In the genomic region with DNA sequence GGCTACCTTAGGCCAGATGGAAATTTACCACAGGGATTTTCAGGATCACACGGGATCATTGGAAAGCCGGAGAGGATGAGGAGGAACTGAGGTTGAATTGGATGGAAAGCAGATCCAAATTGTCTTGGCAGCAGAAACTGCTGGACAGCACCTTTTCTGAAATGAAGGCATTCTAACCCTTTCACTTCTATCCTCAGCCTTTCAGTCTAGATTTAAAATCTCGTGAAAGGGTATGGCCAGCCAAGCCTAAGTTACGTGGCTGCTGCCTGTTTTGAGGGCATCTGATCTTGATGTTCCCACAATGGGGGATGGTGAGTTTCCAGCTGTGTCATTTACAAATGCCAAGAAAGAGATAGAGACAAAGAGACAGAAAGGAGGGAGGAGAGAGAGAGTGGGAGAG, we compare ENCODE assay signal across 1 cellular context.
TF ChIP-seq lines count a peak whose summit lies in the region.

No MANE protein-coding gene starts in this region.

TF ChIP-seq in HepG2, 621 proteins besides CTCF, POLR2A, EP300 and RAD21 (continued from another document):
- TF ChIP-seq, protein P1, sequence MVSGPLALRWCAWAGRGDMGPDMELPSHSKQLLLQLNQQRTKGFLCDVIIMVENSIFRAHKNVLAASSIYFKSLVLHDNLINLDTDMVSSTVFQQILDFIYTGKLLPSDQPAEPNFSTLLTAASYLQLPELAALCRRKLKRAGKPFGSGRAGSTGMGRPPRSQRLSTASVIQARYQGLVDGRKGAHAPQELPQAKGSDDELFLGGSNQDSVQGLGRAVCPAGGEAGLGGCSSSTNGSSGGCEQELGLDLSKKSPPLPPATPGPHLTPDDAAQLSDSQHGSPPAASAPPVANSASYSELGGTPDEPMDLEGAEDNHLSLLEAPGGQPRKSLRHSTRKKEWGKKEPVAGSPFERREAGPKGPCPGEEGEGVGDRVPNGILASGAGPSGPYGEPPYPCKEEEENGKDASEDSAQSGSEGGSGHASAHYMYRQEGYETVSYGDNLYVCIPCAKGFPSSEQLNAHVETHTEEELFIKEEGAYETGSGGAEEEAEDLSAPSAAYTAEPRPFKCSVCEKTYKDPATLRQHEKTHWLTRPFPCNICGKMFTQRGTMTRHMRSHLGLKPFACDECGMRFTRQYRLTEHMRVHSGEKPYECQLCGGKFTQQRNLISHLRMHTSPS (CRISPR knock-in tag; IDR thresholded peaks at IDR 0.05; ENCODE audit: low read depth) = no peak
- TF ChIP-seq ARID2 (CRISPR knock-in tag; IDR thresholded peaks at IDR 0.05; ENCODE audit: borderline replicate concordance) = no peak
